ENCODE assay signal across 8 cellular contexts in genomic region chr11:95699631-95700470, GRCh38.
A peak's percentile ranks its signal among the peaks of the same experiment; 100 is the strongest.
DNase-seq lines count a peak whose midpoint lies in the region; ATAC-seq, FAIRE-seq and TF ChIP-seq lines count a peak whose summit lies in the region.

No MANE protein-coding gene starts in this region.

- TF ChIP-seq CTCF in kidney (IDR thresholded peaks at IDR 0.05; ENCODE audit: borderline replicate concordance, extremely low read depth, insufficient read depth), result no peak

- no peaks in the 10 kb centered on the region for H3K4me1 ChIP-seq in kidney (ENCODE audit: control insufficient read depth in 1 of 2, insufficient read depth in 1 of 2, low read depth in 1 of 2, low read length in 2 of 2)

- DNase-seq in ELR (ENCODE audit: low read depth) (peak; percentile 8), SK-MEL-5 (ENCODE audit: low read depth, low spot score) (peak; percentile 10), COR-L47 (lab: John Stamatoyannopoulos, UW) (no peak), kidney (no peak), NOMO-1 treated with dmso at 0.1 percent for 144 hours (lab: John Stamatoyannopoulos, UW; ENCODE audit: unreplicated experiment) (no peak), GM19238 (ENCODE audit: insufficient read length, low spot score) (no peak)

- H3K9ac ChIP-seq in kidney (ENCODE audit: low read length in 2 of 2), result no peak overlapping the region

- FAIRE-seq in kidney (lab: Jason Lieb, UNC), result no peak

- peak overlapping the region; percentile 68 for H3K27ac ChIP-seq in layer of hippocampus (ENCODE audit: low read depth, low read length)
- H3K27ac ChIP-seq in kidney (ENCODE audit: low read depth in 2 of 2, low read length in 2 of 2), result no peak overlapping the region

- no peaks in the 10 kb centered on the region for H3K36me3 ChIP-seq in kidney (ENCODE audit: control insufficient read depth in 1 of 2, insufficient read depth in 2 of 2, low read length in 2 of 2)

- in situ Hi-C loops in SK-MEL-5 (cut with HindIII; ENCODE audit: low pct_unique_long_range_greater_than_20kb, low sequenced_read_pairs), result no loop called here

- H3K4me3 ChIP-seq in kidney (ENCODE audit: low read length in 2 of 2), result no peak overlapping the region

- ATAC-seq in GM21723 (IDR thresholded peaks at IDR 0.05; ENCODE audit: unreplicated experiment), result peak; percentile 43

- intact Hi-C loops in kidney (cut with DNase I), result no loop called here

- no peaks in the 10 kb centered on the region for H3K9me3 ChIP-seq in kidney (ENCODE audit: control insufficient read depth in 1 of 2, low read length in 2 of 2)

- no peaks in the 10 kb centered on the region for H3K27me3 ChIP-seq in layer of hippocampus (ENCODE audit: control insufficient read depth, insufficient read depth, low read length)

Comparison
In these comparisons a context has a peak if more than half of its experiments do, and no peak if none do; other contexts are left out.
1. DNase-seq: peak in ELR (single experiment) and SK-MEL-5 (single experiment); none in COR-L47 (single experiment), kidney (single experiment), NOMO-1 treated with dmso at 0.1 percent for 144 hours (single experiment) and GM19238 (single experiment).